Comparison of ENCODE assay signal across 8 cellular contexts in the genomic region with DNA sequence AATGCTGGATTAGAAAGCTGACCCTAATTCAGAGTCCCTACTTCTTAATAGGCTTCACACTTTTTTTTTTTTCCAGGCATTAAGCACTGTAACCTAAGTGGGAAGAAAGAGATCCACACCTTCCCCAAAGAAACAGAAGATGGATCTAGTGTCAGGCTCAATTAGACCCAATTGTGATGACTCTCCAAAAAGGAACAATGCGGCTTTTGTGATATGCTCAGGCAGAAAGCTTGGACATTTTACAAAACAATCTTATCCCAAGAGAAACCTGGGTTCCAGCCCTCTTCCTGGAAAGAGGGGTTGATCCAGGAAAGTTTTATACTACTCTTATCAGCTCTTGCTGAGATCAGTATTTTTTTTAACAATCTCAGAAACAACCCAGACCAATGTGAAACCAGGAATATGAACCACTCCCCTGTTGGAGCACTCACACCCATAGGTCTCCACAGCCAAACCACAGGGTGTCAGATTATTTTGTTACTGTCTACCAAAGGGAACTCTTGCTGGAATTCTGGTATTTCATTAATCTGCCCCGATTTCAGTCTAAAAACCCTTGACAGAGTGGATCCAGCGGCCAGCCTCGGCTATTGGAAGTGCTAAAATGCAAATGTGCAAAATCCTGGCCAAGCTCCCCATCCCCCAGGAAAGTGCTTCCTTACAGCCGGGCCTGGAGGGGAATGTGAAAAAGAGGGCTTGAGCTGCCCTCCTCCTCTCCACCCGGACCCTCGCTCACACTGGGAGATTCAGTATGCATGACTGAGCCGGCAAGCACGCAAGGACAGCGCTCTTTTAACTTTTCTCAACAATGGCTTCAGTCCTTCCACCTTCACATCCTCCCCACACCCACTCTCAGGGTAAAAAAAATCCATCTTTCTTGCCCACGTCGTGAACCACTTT. TPM values are rescaled to one million over a fixed set of nuclear protein-coding genes. Genes with fewer than 3 reads are reported as not detected.
DNase-seq lines count a peak whose midpoint lies in the region; ATAC-seq, FAIRE-seq and TF ChIP-seq lines count a peak whose summit lies in the region.

No MANE protein-coding gene starts in this region.

- H3K4me3 ChIP-seq in A549, result no peak overlapping the region
- H3K4me3 ChIP-seq in coronary artery, result peak overlapping the region; percentile 60
- H3K4me3 ChIP-seq in uterus, result peak overlapping the region in 1 of 2 donors; percentile 11

- no peak for TF ChIP-seq POLR2A in A549 (IDR thresholded peaks at IDR 0.05; ENCODE audit: low read length)
- no peak for TF ChIP-seq POLR2A in uterus (IDR thresholded peaks at IDR 0.05)

- H3K27ac ChIP-seq in A549 (no peak overlapping the region), coronary artery (peak overlapping the region; percentile 20 to 68), uterus (peak overlapping the region; percentile 50 to 57)

- peaks cover 34% of the 10 kb centered on the region for H3K4me1 ChIP-seq in A549
- peaks cover 6 to 8% of the 10 kb centered on the region in 2 donors for H3K4me1 ChIP-seq in uterus

- 89% methylated on average over 12 of the region's 12 CpGs for WGBS in A549 (ENCODE audit: missing lambda C conversion rate)

- TF ChIP-seq EP300 in A549 (IDR thresholded peaks at IDR 0.05), result no peak

- no peaks in the 10 kb centered on the region for H3K9me3 ChIP-seq in A549
- H3K9me3 ChIP-seq in uterus, result no peaks in the 10 kb centered on the region

- H3K4me2 ChIP-seq in A549, result peak overlapping the region; percentile 95

- no peaks in the 10 kb centered on the region for H3K9me3 Mint-ChIP-seq in memory B cell

- no peak overlapping the region for H3K27ac Mint-ChIP-seq in memory B cell

- H3K36me3 ChIP-seq in uterus, result no peaks in the 10 kb centered on the region

- peaks cover 6% of the 10 kb centered on the region for H3K36me3 Mint-ChIP-seq in memory B cell

- no peak for TF ChIP-seq CTCF in A549 (IDR thresholded peaks at IDR 0.05)
- TF ChIP-seq CTCF in coronary artery (IDR thresholded peaks at IDR 0.05), result no peak
- no peak for TF ChIP-seq CTCF in uterus (IDR thresholded peaks at IDR 0.05)

- CTCF ChIA-PET in A549 (lab: Yijun Ruan, JAX), result interaction anchor here (0.7 to 6.1 kb wide), 4 partner anchors 10 to 472 kb away, joined by 3 to 73 read pairs (median 12); no protein-coding TSS in a partner anchor

- H3K4me1 Mint-ChIP-seq in memory B cell, result peaks cover 43% of the 10 kb centered on the region

- peak overlapping the region; percentile 49 for H3K4me3 Mint-ChIP-seq in memory B cell

- DNase-seq in A549 (ENCODE audit: low read depth in 1 of 2, low spot score in 1 of 2), result no peak
- peak; percentile 70 for DNase-seq in M059J (ENCODE audit: low read depth)
- DNase-seq in coronary artery (ENCODE audit: low spot score), result no peak
- DNase-seq in memory B cell (ENCODE audit: low spot score in 2 of 2), result no peak
- no peak for DNase-seq in uterus
- DNase-seq in GOT3 (lab: John Stamatoyannopoulos, UW), result no peak
- no peak for DNase-seq in RKO (ENCODE audit: low spot score)

- no peaks in the 10 kb centered on the region for H3K27me3 Mint-ChIP-seq in memory B cell

- POLR2A ChIA-PET in A549 (lab: Yijun Ruan, JAX), result no interaction called here

- H3K27me3 ChIP-seq in uterus, result no peaks in the 10 kb centered on the region

- TF ChIP-seq RAD21 in A549 (conservative IDR thresholded peaks at IDR 0.05 in 1 of 2, IDR thresholded peaks at IDR 0.05 in 1 of 2), result no peak

- intact Hi-C loops in uterus (cut with DNase I; ENCODE audit: low total_unique reads), result no loop called here

- no peak for ATAC-seq in A549
- no peak for ATAC-seq in memory B cell (ENCODE audit: low read depth)
- no peak for ATAC-seq in HG02852 (IDR thresholded peaks at IDR 0.05; ENCODE audit: unreplicated experiment)

- no peak for FAIRE-seq in A549 (lab: Jason Lieb, UNC)

TF ChIP-seq in A549, 52 proteins besides CTCF, POLR2A, EP300 and RAD21:
- no peak for TF ChIP-seq ESRRA (IDR thresholded peaks at IDR 0.05; ENCODE audit: borderline replicate concordance, low read length)
- TF ChIP-seq CHD4 (IDR thresholded peaks at IDR 0.05; ENCODE audit: borderline replicate concordance), result no peak
- TF ChIP-seq KDM5A (IDR thresholded peaks at IDR 0.05), result no peak
- TF ChIP-seq, protein P1, sequence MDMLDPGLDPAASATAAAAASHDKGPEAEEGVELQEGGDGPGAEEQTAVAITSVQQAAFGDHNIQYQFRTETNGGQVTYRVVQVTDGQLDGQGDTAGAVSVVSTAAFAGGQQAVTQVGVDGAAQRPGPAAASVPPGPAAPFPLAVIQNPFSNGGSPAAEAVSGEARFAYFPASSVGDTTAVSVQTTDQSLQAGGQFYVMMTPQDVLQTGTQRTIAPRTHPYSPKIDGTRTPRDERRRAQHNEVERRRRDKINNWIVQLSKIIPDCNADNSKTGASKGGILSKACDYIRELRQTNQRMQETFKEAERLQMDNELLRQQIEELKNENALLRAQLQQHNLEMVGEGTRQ (IDR thresholded peaks at IDR 0.05), result no peak
- no peak for TF ChIP-seq MYC (IDR thresholded peaks at IDR 0.05; ENCODE audit: borderline replicate concordance, low read length)
- TF ChIP-seq HOXB5 (CRISPR knock-in tag; IDR thresholded peaks at IDR 0.05), result no peak
- TF ChIP-seq BHLHE40 (IDR thresholded peaks at IDR 0.05; ENCODE audit: low read depth, low read length), result no peak
- no peak for TF ChIP-seq SMC3 (IDR thresholded peaks at IDR 0.05)
- no peak for TF ChIP-seq RFX5 (IDR thresholded peaks at IDR 0.05)
- TF ChIP-seq ZFP36 (IDR thresholded peaks at IDR 0.05; ENCODE audit: borderline replicate concordance, partially characterized antibody), result no peak
- no peak for TF ChIP-seq CEBPB (IDR thresholded peaks at IDR 0.05)
- no peak for TF ChIP-seq NPAS2 (CRISPR knock-in tag; IDR thresholded peaks at IDR 0.05; ENCODE audit: borderline replicate concordance)
- TF ChIP-seq HDAC2 (IDR thresholded peaks at IDR 0.05), result no peak

RNA-seq across cellular contexts. Expression of gene FBXL14, which starts 4.0 kb away (rescaled TPM):
- polyA plus RNA-seq in A549 (2011; rRNA removed) (6.7 and 8.2 TPM in 2 replicates), A549 (2017; fragmentation: RNase III; extraction: RNeasy Plus Mini Kit Qiagen cat#74134 plus additional on column Dnase treatment) (6.5 to 8.1 TPM (median 7.1 TPM) in 3 replicates)
- polyA plus RNA-seq in A549 (2012; cell fraction: cytosol; rRNA removed), result 19.5 and 28.3 TPM in 2 replicates
- polyA plus RNA-seq in A549 (2012; cell fraction: nucleus; rRNA removed), result 12.6 and 21.7 TPM in 2 replicates
- 10.7 and 17.9 TPM in 2 replicates for polyA minus RNA-seq in A549 (2011; rRNA and poly(A)+ RNA removed)
- 7.9 and 9.6 TPM in 2 replicates for total RNA-seq in M059J (2014; rRNA removed; shearing (Covaris generic))
- 10 to 100 TPM in 3 of 4 donors, 1 to 10 TPM in 1; 1.5 to 17.4 (median 13.5) TPM for total RNA-seq in uterus

RNA-seq across cellular contexts. Expression of gene WNT5B, which starts 38.7 kb away (rescaled TPM):
- polyA plus RNA-seq in A549 (2011; rRNA removed) (1.3 TPM in 2 replicates), A549 (2017; fragmentation: RNase III; extraction: RNeasy Plus Mini Kit Qiagen cat#74134 plus additional on column Dnase treatment) (1.0 to 1.6 TPM (median 1.5 TPM) in 3 replicates)
- polyA plus RNA-seq in A549 (2012; cell fraction: cytosol; rRNA removed), result 1.0 and 2.1 TPM in 2 replicates
- 4.0 and 4.2 TPM in 2 replicates for polyA plus RNA-seq in A549 (2012; cell fraction: nucleus; rRNA removed)
- polyA minus RNA-seq in A549 (2011; rRNA and poly(A)+ RNA removed), result 1.4 and 2.9 TPM in 2 replicates
- total RNA-seq in M059J (2014; rRNA removed; shearing (Covaris generic)), result 25.5 and 43.5 TPM in 2 replicates
- total RNA-seq in uterus, result 10 to 100 TPM in 1 of 4 donors, 1 to 10 TPM in 2, not detected in 1; 5.9 to 20.9 (median 7.2) TPM

Comparison
In these comparisons a context has a peak if more than half of its experiments do, and no peak if none do; other contexts are left out.
1. H3K27ac ChIP-seq: peak in coronary artery (2 of 2) and uterus (2 of 2); none in A549 (0 of 2).